ENCODE assay signal across 19 cellular contexts in genomic region chr22:41931701-41932269, GRCh38. TPM values are rescaled to one million over a fixed set of nuclear protein-coding genes. Genes with fewer than 3 reads are reported as not detected.
DNase-seq lines count a peak whose midpoint lies in the region; ATAC-seq and TF ChIP-seq lines count a peak whose summit lies in the region.
"Had no signal": no experiment of that assay in that cellular context is flagged by ENCODE, and none has a peak within 500 bp of the region (broad histone marks: within the 10 kb centered on the region; RNA-seq: fewer than 3 reads in every experiment).

No MANE protein-coding gene starts in this region.

- H3K4me3 ChIP-seq in DOHH2 (ENCODE audit: low read length) (peak overlapping the region; percentile 52), heart right ventricle (no peak overlapping the region)
- H3K4me3 ChIP-seq: thyroid gland had no signal

- DNase-seq in NCI-H69 (lab: John Stamatoyannopoulos, UW) = peak; percentile 61
- peak; percentile 65 to 71 for DNase-seq in memory B cell (ENCODE audit: low spot score in 2 of 2)
- no peak for DNase-seq in stimulated activated CD8-positive, alpha-beta memory T cell treated with anti-CD3 and anti-CD28 coated beads, Interleukin-4, amount 100 ng/mL, for 48 hours
- DNase-seq in heart right ventricle = no peak
- no peak for DNase-seq in COLO668 (lab: John Stamatoyannopoulos, UW; ENCODE audit: unreplicated experiment)
- DNase-seq: activated CD4-positive, CD25-positive, alpha-beta regulatory T cell; activated gamma-delta T cell treated with Interleukin-2 at 50 U/mL for 16 hours; anterior cingulate cortex; foreskin melanocyte; H7; NCI-H524 treated with DMSO at 0.1 percent for 48 hours; stimulated activated CD4-positive, alpha-beta T cell treated with anti-CD3 and anti-CD28 coated beads, Interleukin-4, amount 100 ng/mL, for 1 hour; thyroid gland had no signal

- ATAC-seq in GM18907 (IDR thresholded peaks at IDR 0.05; ENCODE audit: unreplicated experiment) (peak; percentile 28), memory B cell (ENCODE audit: low read depth) (peak; percentile 18), heart right ventricle (no peak)
- ATAC-seq: left lobe of liver had no signal

- no peaks in the 10 kb centered on the region for H3K9me3 ChIP-seq in DOHH2 (ENCODE audit: control insufficient read depth, insufficient read depth, low read length)
- no peaks in the 10 kb centered on the region for H3K9me3 ChIP-seq in heart right ventricle
- H3K9me3 ChIP-seq: thyroid gland had no signal

- H3K9me2 ChIP-seq in DOHH2 (replicated peaks; ENCODE audit: control insufficient read depth, low read length) = no peaks in the 10 kb centered on the region

- TF ChIP-seq CTCF in DOHH2 (IDR thresholded peaks at IDR 0.05; ENCODE audit: low read depth, low read length, poor library complexity, severe bottlenecking) (peak; percentile 52), heart right ventricle (IDR thresholded peaks at IDR 0.05) (no peak)

- H3K4me2 ChIP-seq in DOHH2 (ENCODE audit: low read length) = peak overlapping the region; percentile 87

- no peaks in the 10 kb centered on the region for H4K20me1 ChIP-seq in DOHH2 (ENCODE audit: control insufficient read depth, insufficient read depth, low read depth, low read length)

- peak overlapping the region; percentile 100 for H3K27ac Mint-ChIP-seq in memory B cell

- intact Hi-C loops in heart right ventricle (cut with DNase I) = no loop called here

- no peaks in the 10 kb centered on the region for H3K36me3 Mint-ChIP-seq in memory B cell

- H3F3A ChIP-seq in DOHH2 (ENCODE audit: control insufficient read depth, insufficient read depth) = peaks cover 46% of the 10 kb centered on the region

- no peaks in the 10 kb centered on the region for H3K27me3 ChIP-seq in DOHH2 (ENCODE audit: control insufficient read depth, low read length)
- H3K27me3 ChIP-seq in heart right ventricle = peaks cover 0 to 12% (median under 1%) of the 10 kb centered on the region in 7 donors
- H3K27me3 ChIP-seq: thyroid gland had no signal

- WGBS in heart right ventricle, 2 donors = 86 to 90% methylated on average over 10 of the region's 10 CpGs

- H3K27me3 Mint-ChIP-seq in memory B cell = no peaks in the 10 kb centered on the region

- H3K9me3 Mint-ChIP-seq in memory B cell = no peaks in the 10 kb centered on the region

- peak overlapping the region; percentile 95 for H3K27ac ChIP-seq in DOHH2 (ENCODE audit: low read depth, low read length)
- H3K27ac ChIP-seq in heart right ventricle = no peak overlapping the region
- H3K27ac ChIP-seq: parathyroid adenoma, thyroid gland had no signal

- H3K4me3 Mint-ChIP-seq in memory B cell = peak overlapping the region; percentile 46
- H3K4me3 Mint-ChIP-seq: CD14-positive monocyte had no signal

- H3K79me2 ChIP-seq in DOHH2 (ENCODE audit: control insufficient read depth, low read length) = peaks cover 29% of the 10 kb centered on the region
- H3K79me2 ChIP-seq: parathyroid adenoma had no signal

- H3K36me3 ChIP-seq in DOHH2 (ENCODE audit: control insufficient read depth, low read length) (peaks cover 52% of the 10 kb centered on the region), heart right ventricle (no peaks in the 10 kb centered on the region)
- H3K36me3 ChIP-seq: thyroid gland had no signal

- H3K4me1 ChIP-seq in DOHH2 (ENCODE audit: control insufficient read depth, low read length) (peaks cover 100% of the 10 kb centered on the region), heart right ventricle (peaks cover 0 to 13% (median 0%) of the 10 kb centered on the region in 9 donors)
- H3K4me1 ChIP-seq: parathyroid adenoma had no signal

- H3K4me1 Mint-ChIP-seq in memory B cell = peaks cover 67% of the 10 kb centered on the region

RNA-seq across cellular contexts. Expression of gene TNFRSF13C, which starts 5.2 kb away (rescaled TPM):
- total RNA-seq in heart right ventricle = under 1 TPM; 0.24 to 0.77 (median 0.48) TPM
- polyA plus RNA-seq in heart right ventricle = under 1 TPM; 0.03 to 0.44 TPM
- total RNA-seq: RPMI7951, thyroid gland had no signal
- polyA plus RNA-seq: CD14-positive monocyte had no signal

RNA-seq across cellular contexts. Expression of gene CENPM, which starts 15.2 kb away (rescaled TPM):
- 1 to 10 TPM in 1 of 10 donors, under 1 TPM in 5, not detected in 4; 0.34 to 3.5 (median 0.66) TPM for total RNA-seq in heart right ventricle
- polyA plus RNA-seq in heart right ventricle = 1 to 10 TPM; 1.0 to 1.7 TPM
- total RNA-seq: left lobe of liver had no signal

RNA-seq across cellular contexts. Expression of gene SHISA8, which starts 16.9 kb away (rescaled TPM):
- 1 to 10 TPM in 9 of 10 donors, under 1 TPM in 1; 0.78 to 4.6 (median 1.4) TPM for total RNA-seq in heart right ventricle
- polyA plus RNA-seq in heart right ventricle = 1 to 10 TPM in 1 of 2 donors, under 1 TPM in 1; 0.16 to 3.5 TPM
- total RNA-seq: left lobe of liver, RPMI7951, thyroid gland had no signal
- polyA plus RNA-seq: CD14-positive monocyte had no signal

RNA-seq across cellular contexts. Expression of gene SEPTIN3, which starts 37.5 kb away (rescaled TPM):
- under 1 TPM in 4 of 10 donors, not detected in 6; 0.06 to 0.44 (median 0.10) TPM for total RNA-seq in heart right ventricle
- under 1 TPM; 0.03 to 0.22 TPM for polyA plus RNA-seq in heart right ventricle
- total RNA-seq: left lobe of liver had no signal

Comparison
In these comparisons a context has a peak if more than half of its experiments do, and no peak if none do; other contexts are left out.
1. ATAC-seq: peak in GM18907 (single experiment) and memory B cell (single experiment); none in heart right ventricle (0 of 8).
2. DNase-seq: peak in NCI-H69 (single experiment) and memory B cell (2 of 2); none in stimulated activated CD8-positive, alpha-beta memory T cell treated with anti-CD3 and anti-CD28 coated beads, Interleukin-4, amount 100 ng/mL, for 48 hours (single experiment), heart right ventricle (0 of 2) and COLO668 (single experiment).